ENCODE assay signal across 1 cellular context in the genomic region with DNA sequence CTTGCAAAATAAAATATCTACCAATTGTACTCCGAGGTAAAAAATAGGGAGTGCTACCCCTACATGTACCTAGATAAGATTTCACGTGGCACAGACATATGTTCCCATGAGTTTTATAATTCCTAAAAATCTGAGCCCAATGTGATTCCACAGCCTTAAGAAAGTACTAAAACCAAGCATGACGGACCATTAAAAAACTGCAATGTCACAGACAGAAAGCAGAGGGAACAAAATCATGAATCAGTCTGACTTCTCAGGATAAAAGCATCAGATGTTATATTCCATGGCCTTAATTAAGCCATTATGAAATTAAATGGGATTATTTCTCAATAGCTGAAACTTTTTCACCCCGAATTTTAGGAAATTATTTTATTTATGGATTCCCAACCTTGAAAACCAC.
TF ChIP-seq lines count a peak whose summit lies in the region.

No MANE protein-coding gene starts in this region.

TF ChIP-seq in GM23338, 12 proteins besides CTCF, POLR2A, EP300 and RAD21:
- TF ChIP-seq, protein P1, sequence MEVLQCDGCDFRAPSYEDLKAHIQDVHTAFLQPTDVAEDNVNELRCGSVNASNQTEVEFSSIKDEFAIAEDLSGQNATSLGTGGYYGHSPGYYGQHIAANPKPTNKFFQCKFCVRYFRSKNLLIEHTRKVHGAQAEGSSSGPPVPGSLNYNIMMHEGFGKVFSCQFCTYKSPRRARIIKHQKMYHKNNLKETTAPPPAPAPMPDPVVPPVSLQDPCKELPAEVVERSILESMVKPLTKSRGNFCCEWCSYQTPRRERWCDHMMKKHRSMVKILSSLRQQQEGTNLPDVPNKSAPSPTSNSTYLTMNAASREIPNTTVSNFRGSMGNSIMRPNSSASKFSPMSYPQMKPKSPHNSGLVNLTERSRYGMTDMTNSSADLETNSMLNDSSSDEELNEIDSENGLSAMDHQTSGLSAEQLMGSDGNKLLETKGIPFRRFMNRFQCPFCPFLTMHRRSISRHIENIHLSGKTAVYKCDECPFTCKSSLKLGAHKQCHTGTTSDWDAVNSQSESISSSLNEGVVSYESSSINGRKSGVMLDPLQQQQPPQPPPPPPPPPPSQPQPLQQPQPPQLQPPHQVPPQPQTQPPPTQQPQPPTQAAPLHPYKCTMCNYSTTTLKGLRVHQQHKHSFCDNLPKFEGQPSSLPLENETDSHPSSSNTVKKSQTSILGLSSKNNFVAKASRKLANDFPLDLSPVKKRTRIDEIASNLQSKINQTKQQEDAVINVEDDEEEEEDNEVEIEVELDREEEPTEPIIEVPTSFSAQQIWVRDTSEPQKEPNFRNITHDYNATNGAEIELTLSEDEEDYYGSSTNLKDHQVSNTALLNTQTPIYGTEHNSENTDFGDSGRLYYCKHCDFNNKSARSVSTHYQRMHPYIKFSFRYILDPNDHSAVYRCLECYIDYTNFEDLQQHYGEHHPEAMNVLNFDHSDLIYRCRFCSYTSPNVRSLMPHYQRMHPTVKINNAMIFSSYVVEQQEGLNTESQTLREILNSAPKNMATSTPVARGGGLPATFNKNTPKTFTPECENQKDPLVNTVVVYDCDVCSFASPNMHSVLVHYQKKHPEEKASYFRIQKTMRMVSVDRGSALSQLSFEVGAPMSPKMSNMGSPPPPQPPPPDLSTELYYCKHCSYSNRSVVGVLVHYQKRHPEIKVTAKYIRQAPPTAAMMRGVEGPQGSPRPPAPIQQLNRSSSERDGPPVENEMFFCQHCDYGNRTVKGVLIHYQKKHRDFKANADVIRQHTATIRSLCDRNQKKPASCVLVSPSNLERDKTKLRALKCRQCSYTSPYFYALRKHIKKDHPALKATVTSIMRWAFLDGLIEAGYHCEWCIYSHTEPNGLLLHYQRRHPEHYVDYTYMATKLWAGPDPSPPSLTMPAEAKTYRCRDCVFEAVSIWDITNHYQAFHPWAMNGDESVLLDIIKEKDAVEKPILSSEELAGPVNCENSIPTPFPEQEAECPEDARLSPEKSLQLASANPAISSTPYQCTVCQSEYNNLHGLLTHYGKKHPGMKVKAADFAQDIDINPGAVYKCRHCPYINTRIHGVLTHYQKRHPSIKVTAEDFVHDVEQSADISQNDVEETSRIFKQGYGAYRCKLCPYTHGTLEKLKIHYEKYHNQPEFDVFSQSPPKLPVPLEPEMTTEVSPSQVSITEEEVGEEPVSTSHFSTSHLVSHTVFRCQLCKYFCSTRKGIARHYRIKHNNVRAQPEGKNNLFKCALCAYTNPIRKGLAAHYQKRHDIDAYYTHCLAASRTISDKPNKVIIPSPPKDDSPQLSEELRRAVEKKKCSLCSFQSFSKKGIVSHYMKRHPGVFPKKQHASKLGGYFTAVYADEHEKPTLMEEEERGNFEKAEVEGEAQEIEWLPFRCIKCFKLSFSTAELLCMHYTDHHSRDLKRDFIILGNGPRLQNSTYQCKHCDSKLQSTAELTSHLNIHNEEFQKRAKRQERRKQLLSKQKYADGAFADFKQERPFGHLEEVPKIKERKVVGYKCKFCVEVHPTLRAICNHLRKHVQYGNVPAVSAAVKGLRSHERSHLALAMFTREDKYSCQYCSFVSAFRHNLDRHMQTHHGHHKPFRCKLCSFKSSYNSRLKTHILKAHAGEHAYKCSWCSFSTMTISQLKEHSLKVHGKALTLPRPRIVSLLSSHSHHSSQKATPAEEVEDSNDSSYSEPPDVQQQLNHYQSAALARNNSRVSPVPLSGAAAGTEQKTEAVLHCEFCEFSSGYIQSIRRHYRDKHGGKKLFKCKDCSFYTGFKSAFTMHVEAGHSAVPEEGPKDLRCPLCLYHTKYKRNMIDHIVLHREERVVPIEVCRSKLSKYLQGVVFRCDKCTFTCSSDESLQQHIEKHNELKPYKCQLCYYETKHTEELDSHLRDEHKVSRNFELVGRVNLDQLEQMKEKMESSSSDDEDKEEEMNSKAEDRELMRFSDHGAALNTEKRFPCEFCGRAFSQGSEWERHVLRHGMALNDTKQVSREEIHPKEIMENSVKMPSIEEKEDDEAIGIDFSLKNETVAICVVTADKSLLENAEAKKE (CRISPR knock-in tag; IDR thresholded peaks at IDR 0.05), result no peak
- TF ChIP-seq NANOG (IDR thresholded peaks at IDR 0.05; ENCODE audit: borderline replicate concordance) (no peak), JUNB (IDR thresholded peaks at IDR 0.05; ENCODE audit: unreplicated experiment) (no peak), ZNF331 (CRISPR knock-in tag; IDR thresholded peaks at IDR 0.05; ENCODE audit: low read depth) (no peak), ZNF114 (CRISPR knock-in tag; IDR thresholded peaks at IDR 0.05) (no peak), STAT1 (IDR thresholded peaks at IDR 0.05; ENCODE audit: unreplicated experiment) (no peak), EZH2phosphoT487 (IDR thresholded peaks at IDR 0.05; ENCODE audit: unreplicated experiment) (no peak), EZH2 (IDR thresholded peaks at IDR 0.05; ENCODE audit: low read depth, unreplicated experiment) (no peak)
- TF ChIP-seq, protein P2, sequence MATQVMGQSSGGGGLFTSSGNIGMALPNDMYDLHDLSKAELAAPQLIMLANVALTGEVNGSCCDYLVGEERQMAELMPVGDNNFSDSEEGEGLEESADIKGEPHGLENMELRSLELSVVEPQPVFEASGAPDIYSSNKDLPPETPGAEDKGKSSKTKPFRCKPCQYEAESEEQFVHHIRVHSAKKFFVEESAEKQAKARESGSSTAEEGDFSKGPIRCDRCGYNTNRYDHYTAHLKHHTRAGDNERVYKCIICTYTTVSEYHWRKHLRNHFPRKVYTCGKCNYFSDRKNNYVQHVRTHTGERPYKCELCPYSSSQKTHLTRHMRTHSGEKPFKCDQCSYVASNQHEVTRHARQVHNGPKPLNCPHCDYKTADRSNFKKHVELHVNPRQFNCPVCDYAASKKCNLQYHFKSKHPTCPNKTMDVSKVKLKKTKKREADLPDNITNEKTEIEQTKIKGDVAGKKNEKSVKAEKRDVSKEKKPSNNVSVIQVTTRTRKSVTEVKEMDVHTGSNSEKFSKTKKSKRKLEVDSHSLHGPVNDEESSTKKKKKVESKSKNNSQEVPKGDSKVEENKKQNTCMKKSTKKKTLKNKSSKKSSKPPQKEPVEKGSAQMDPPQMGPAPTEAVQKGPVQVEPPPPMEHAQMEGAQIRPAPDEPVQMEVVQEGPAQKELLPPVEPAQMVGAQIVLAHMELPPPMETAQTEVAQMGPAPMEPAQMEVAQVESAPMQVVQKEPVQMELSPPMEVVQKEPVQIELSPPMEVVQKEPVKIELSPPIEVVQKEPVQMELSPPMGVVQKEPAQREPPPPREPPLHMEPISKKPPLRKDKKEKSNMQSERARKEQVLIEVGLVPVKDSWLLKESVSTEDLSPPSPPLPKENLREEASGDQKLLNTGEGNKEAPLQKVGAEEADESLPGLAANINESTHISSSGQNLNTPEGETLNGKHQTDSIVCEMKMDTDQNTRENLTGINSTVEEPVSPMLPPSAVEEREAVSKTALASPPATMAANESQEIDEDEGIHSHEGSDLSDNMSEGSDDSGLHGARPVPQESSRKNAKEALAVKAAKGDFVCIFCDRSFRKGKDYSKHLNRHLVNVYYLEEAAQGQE (IDR thresholded peaks at IDR 0.05; ENCODE audit: unreplicated experiment), result no peak
- TF ChIP-seq, protein P3, sequence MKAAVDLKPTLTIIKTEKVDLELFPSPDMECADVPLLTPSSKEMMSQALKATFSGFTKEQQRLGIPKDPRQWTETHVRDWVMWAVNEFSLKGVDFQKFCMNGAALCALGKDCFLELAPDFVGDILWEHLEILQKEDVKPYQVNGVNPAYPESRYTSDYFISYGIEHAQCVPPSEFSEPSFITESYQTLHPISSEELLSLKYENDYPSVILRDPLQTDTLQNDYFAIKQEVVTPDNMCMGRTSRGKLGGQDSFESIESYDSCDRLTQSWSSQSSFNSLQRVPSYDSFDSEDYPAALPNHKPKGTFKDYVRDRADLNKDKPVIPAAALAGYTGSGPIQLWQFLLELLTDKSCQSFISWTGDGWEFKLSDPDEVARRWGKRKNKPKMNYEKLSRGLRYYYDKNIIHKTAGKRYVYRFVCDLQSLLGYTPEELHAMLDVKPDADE (IDR thresholded peaks at IDR 0.05), result no peak
